In genomic region chr1:87976316-87976715, GRCh38 we compare ENCODE assay signal across 8 cellular contexts.
"Had no signal": no experiment of that assay in that cellular context is flagged by ENCODE, and none has a peak within 500 bp of the region (broad histone marks: within the 10 kb centered on the region; RNA-seq: fewer than 3 reads in every experiment).

No MANE protein-coding gene starts in this region.

- ATAC-seq: HCT116, K562 had no signal

- H3K4me3 ChIP-seq: GM23248, HAP-1, K562 had no signal

- H3K4me3 Mint-ChIP-seq: HFFc6 had no signal

- DNase-seq: GM23248, GOT3, H7, HFFc6, IMR-90 had no signal

- H3K9me3 ChIP-seq: HAP-1 had no signal

- H3K36me3 ChIP-seq: HAP-1 had no signal

- H3K9me3 Mint-ChIP-seq: HFFc6 had no signal

- H3K27ac ChIP-seq: GM23248 had no signal

- H3K27ac Mint-ChIP-seq: HFFc6 had no signal
